17 cellular contexts compared by ENCODE assay signal in genomic region chr2:141379965-141380624, GRCh38.
A peak's percentile ranks its signal among the peaks of the same experiment; 100 is the strongest.
DNase-seq lines count a peak whose midpoint lies in the region; ATAC-seq, FAIRE-seq and TF ChIP-seq lines count a peak whose summit lies in the region.
"Had no signal": no experiment of that assay in that cellular context is flagged by ENCODE, and none has a peak within 500 bp of the region (broad histone marks: within the 10 kb centered on the region; RNA-seq: fewer than 3 reads in every experiment).

No MANE protein-coding gene starts in this region.

- peaks cover 7% of the 10 kb centered on the region for H3K36me3 Mint-ChIP-seq in nephron progenitor cell (ENCODE audit: low read depth)

- no peak for TF ChIP-seq EP300 in H1 (IDR thresholded peaks at IDR 0.05; ENCODE audit: borderline replicate concordance in 1 of 2, low read depth in 2 of 2, low read length in 2 of 2)

- no peak overlapping the region for H2BK5ac ChIP-seq in H1 (ENCODE audit: low read depth, low read length)

- no peaks in the 10 kb centered on the region for H3K79me2 ChIP-seq in H1 (ENCODE audit: control insufficient read depth in 1 of 2, insufficient read depth in 2 of 2, low read length in 2 of 2)

- no peaks in the 10 kb centered on the region for H3K27me3 Mint-ChIP-seq in nephron progenitor cell (ENCODE audit: low read depth, poor library complexity)

- ATAC-seq in GM18870 (IDR thresholded peaks at IDR 0.05; ENCODE audit: unreplicated experiment) = no peak
- no peak for ATAC-seq in left colon
- ATAC-seq: K562 had no signal

- TF ChIP-seq CTCF in H1 (IDR thresholded peaks at IDR 0.05; ENCODE audit: control extremely low read depth in 1 of 3, insufficient read depth in 1 of 3, low read depth in 1 of 3, low read length in 3 of 3) = no peak
- no peak for TF ChIP-seq CTCF in nephron progenitor cell (IDR thresholded peaks at IDR 0.05)

- CTCF ChIA-PET in H1 (lab: Charles Lee; ENCODE audit: partially characterized antibody) = interaction anchor here (0.8 to 1.3 kb wide), 6 partner anchors 18 to 531 kb away, joined by 3 to 7 read pairs (median 4); no protein-coding TSS in a partner anchor

- H3K27me3 ChIP-seq in BLaER1 (no peaks in the 10 kb centered on the region), H1 (replicated peaks in 1 of 4; ENCODE audit: control insufficient read depth in 3 of 4, extremely low read depth in 1 of 4, insufficient read depth in 3 of 4, low read length in 3 of 4) (no peaks in the 10 kb centered on the region)

- FAIRE-seq in H1 (lab: Jason Lieb, UNC) = no peak
- FAIRE-seq: A204.1, K562 had no signal

- POLR2A ChIA-PET in H1 (lab: Charles Lee; ENCODE audit: partially characterized antibody) = no interaction called here

- H2BK12ac ChIP-seq in H1 (ENCODE audit: low read depth, low read length) = no peak overlapping the region

- H3K4me3 Mint-ChIP-seq in nephron progenitor cell = no peak overlapping the region

- H3K27ac ChIP-seq in BLaER1 (no peak overlapping the region), H1 (ENCODE audit: low read depth, low read length) (no peak overlapping the region)
- H3K27ac ChIP-seq: C4-2B had no signal

- no peak overlapping the region for H4K8ac ChIP-seq in H1 (ENCODE audit: extremely low read depth, insufficient read depth, low read length)

- no peak overlapping the region for H3K18ac ChIP-seq in H1 (ENCODE audit: extremely low read depth, low read length)

- H3K9ac ChIP-seq in BLaER1 = no peak overlapping the region
- H3K9ac ChIP-seq in H1 (replicated peaks in 1 of 4; ENCODE audit: extremely low read depth in 1 of 4, low read depth in 3 of 4, low read length in 3 of 4) = no peak overlapping the region

- no peak overlapping the region for H4K5ac ChIP-seq in H1 (ENCODE audit: insufficient read length, low read depth, low read length)

- no peak for TF ChIP-seq RAD21 in H1 (IDR thresholded peaks at IDR 0.05 in 1 of 2, conservative IDR thresholded peaks at IDR 0.05 in 1 of 2; ENCODE audit: low read depth in 2 of 2, low read length in 2 of 2)

- peaks cover 8% of the 10 kb centered on the region for H3K4me1 Mint-ChIP-seq in nephron progenitor cell

- H2BK120ac ChIP-seq in H1 (replicated peaks; ENCODE audit: low read depth, low read length) = no peak overlapping the region

- H3K36me3 ChIP-seq in BLaER1 = no peaks in the 10 kb centered on the region
- no peaks in the 10 kb centered on the region for H3K36me3 ChIP-seq in H1 (ENCODE audit: control insufficient read depth in 2 of 4, insufficient read depth in 4 of 4, low read length in 3 of 4)

- no peak overlapping the region for H2AK5ac ChIP-seq in H1 (ENCODE audit: low read depth, low read length)

- no peak overlapping the region for H3K4me3 ChIP-seq in BLaER1
- no peak overlapping the region for H3K4me3 ChIP-seq in H1 (ENCODE audit: extremely low read depth in 1 of 4, insufficient read depth in 2 of 4, low read depth in 3 of 4, low read length in 4 of 4)
- H3K4me3 ChIP-seq: K562 had no signal

- H3K23ac ChIP-seq in H1 (ENCODE audit: insufficient read length) = no peak overlapping the region

- 0 out of 2 replicates have a peak, but pooled peaks cover 8% of the 10 kb centered on the region for H3K4me1 ChIP-seq in BLaER1
- H3K4me1 ChIP-seq in H1 (replicated peaks in 1 of 4; ENCODE audit: control insufficient read depth in 3 of 4, insufficient read depth in 4 of 4, low read length in 3 of 4) = no peaks in the 10 kb centered on the region

- DNase-seq in NCI-H2171 (lab: John Stamatoyannopoulos, UW) = peak; percentile 75
- no peak for DNase-seq in H1 (ENCODE audit: low read depth in 1 of 2, low spot score in 2 of 2)
- no peak for DNase-seq in nephron progenitor cell
- DNase-seq in activated CD8-positive, alpha-beta memory T cell treated with anti-CD3 and anti-CD28 coated beads, Interleukin-2, amount 50 U/mL, for 48 hours = no peak
- no peak for DNase-seq in AG08395 (ENCODE audit: low spot score)
- DNase-seq in left colon = no peak
- DNase-seq: COR-L47, NCI-H187 treated with DMSO at 0.1 percent for 48 hours, NCI-H526, RPMI8226, SIG-M5, SW 1271 had no signal

- H4K20me1 ChIP-seq in BLaER1 (no peaks in the 10 kb centered on the region), H1 (replicated peaks in 1 of 2; ENCODE audit: control insufficient read depth in 1 of 2, insufficient read depth in 2 of 2, low read length in 2 of 2) (no peaks in the 10 kb centered on the region)

- H4K91ac ChIP-seq in H1 (replicated peaks; ENCODE audit: insufficient read length, low read length) = no peak overlapping the region

- H3K79me1 ChIP-seq in H1 (ENCODE audit: low read depth, low read length) = no peaks in the 10 kb centered on the region

- no peak for TF ChIP-seq POLR2A in H1 (IDR thresholded peaks at IDR 0.05; ENCODE audit: control extremely low read depth in 1 of 2, low read depth in 2 of 2, low read length in 2 of 2)

- peak overlapping the region; percentile 58 for H3K27ac Mint-ChIP-seq in nephron progenitor cell

- no peak overlapping the region for H3K4ac ChIP-seq in H1 (replicated peaks; ENCODE audit: insufficient read length, low read depth, low read length)

- H3K14ac ChIP-seq in H1 (ENCODE audit: insufficient read length) = no peak overlapping the region

- 94% methylated on average over 3 of the region's 3 CpGs; no CpG with 5 or more reads in 1 of the 2 experiments for WGBS in H1 (ENCODE audit: extremely low coverage in 1 of 2, insufficient coverage in 1 of 2, insufficient read length in 1 of 2, insufficient replicate concordance in 2 of 2, low coverage in 1 of 2, low lambda C conversion rate in 2 of 2, missing lambda C conversion rate in 1 of 2), 2 experiments

- intact Hi-C loops in left colon (cut with DNase I, micrococcal nuclease) = no loop called here

- H2BK20ac ChIP-seq in H1 (ENCODE audit: low read length) = no peak overlapping the region

- H2BK15ac ChIP-seq in H1 (ENCODE audit: low read length) = no peak overlapping the region

- H3K4me2 ChIP-seq in BLaER1 = 0 out of 2 replicates have a peak overlapping the region, but pooled peaks have one; percentile 11
- H3K4me2 ChIP-seq in H1 (ENCODE audit: insufficient read depth in 1 of 2, low read depth in 2 of 2, low read length in 2 of 2) = no peak overlapping the region

- no peak overlapping the region for H3K56ac ChIP-seq in H1 (replicated peaks; ENCODE audit: insufficient read length, low read depth, low read length)

- H3K23me2 ChIP-seq in H1 (ENCODE audit: low read depth, low read length) = no peaks in the 10 kb centered on the region

- peak overlapping the region; percentile 35; the same call in 1 of the 2 replicates for H2AFZ ChIP-seq in H1 (ENCODE audit: low read length)

- H3K9me3 ChIP-seq in BLaER1 = no peaks in the 10 kb centered on the region; the same call in 1 of the 2 replicates
- H3K9me3 ChIP-seq in H1 (ENCODE audit: insufficient read depth in 2 of 2, low read depth in 1 of 2, low read length in 1 of 2) = 0 out of 4 replicates have a peak, but pooled peaks cover 0 to 2% of the 10 kb centered on the region in 2 experiments

- peaks cover 12% of the 10 kb centered on the region for H3K9me3 Mint-ChIP-seq in nephron progenitor cell

TF ChIP-seq in H1, 55 proteins besides CTCF, POLR2A, EP300 and RAD21 (continues in another document):
- no peak for TF ChIP-seq BACH1 (IDR thresholded peaks at IDR 0.05; ENCODE audit: low read length)
